1 cellular context compared by ENCODE assay signal in the genomic region with DNA sequence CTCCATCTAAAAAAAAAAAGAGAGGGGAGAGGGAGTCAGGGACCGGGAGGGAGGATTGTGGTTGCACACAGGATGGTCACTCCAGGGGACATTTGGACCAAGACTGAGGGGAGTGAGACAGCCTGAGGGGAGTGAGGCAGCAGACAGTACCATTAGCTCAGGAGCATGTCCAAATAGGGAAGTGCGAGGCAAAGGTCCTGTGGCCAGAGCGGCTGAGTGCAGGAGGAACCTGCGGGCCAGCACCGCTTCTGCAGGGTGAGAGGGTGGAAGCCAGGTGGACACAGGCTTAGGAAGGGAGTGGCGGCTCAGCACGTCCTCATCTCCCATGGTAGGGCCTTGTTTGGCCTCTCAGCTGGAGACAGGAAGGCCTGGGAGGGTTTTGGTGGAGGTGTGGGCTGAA.
TF ChIP-seq lines count a peak whose summit lies in the region.

No MANE protein-coding gene starts in this region.

TF ChIP-seq in H1, 55 proteins besides CTCF, POLR2A, EP300 and RAD21:
- TF ChIP-seq POLR2AphosphoS5 (IDR thresholded peaks at IDR 0.05; ENCODE audit: low read depth, low read length) = no peak
- no peak for TF ChIP-seq GTF2F1 (IDR thresholded peaks at IDR 0.05; ENCODE audit: borderline replicate concordance, low read depth, low read length)
- TF ChIP-seq CHD1 (IDR thresholded peaks at IDR 0.05; ENCODE audit: low read depth, low read length) = no peak
- no peak for TF ChIP-seq BRCA1 (IDR thresholded peaks at IDR 0.05; ENCODE audit: low read depth, low read length)
- TF ChIP-seq SIRT6 (IDR thresholded peaks at IDR 0.05; ENCODE audit: low read length) = no peak
- no peak for TF ChIP-seq CBX5 (IDR thresholded peaks at IDR 0.05; ENCODE audit: low read depth, low read length)
- TF ChIP-seq GABPA (IDR thresholded peaks at IDR 0.05; ENCODE audit: borderline replicate concordance, insufficient read depth, low read length) = no peak
- no peak for TF ChIP-seq KDM5A (IDR thresholded peaks at IDR 0.05; ENCODE audit: low read length)
- TF ChIP-seq BACH1 (IDR thresholded peaks at IDR 0.05; ENCODE audit: low read length) = no peak
- no peak for TF ChIP-seq HDAC2 (IDR thresholded peaks at IDR 0.05; ENCODE audit: borderline replicate concordance in 1 of 2, low read depth in 2 of 2, low read length in 2 of 2)
- TF ChIP-seq EZH2 (IDR thresholded peaks at IDR 0.05; ENCODE audit: low read depth, low read length, severe bottlenecking) = no peak
- TF ChIP-seq CBX8 (IDR thresholded peaks at IDR 0.05; ENCODE audit: borderline replicate concordance, low read depth, low read length) = no peak
- TF ChIP-seq TEAD4 (IDR thresholded peaks at IDR 0.05; ENCODE audit: low read depth, low read length) = no peak
